12 cellular contexts compared by ENCODE assay signal in the genomic region with DNA sequence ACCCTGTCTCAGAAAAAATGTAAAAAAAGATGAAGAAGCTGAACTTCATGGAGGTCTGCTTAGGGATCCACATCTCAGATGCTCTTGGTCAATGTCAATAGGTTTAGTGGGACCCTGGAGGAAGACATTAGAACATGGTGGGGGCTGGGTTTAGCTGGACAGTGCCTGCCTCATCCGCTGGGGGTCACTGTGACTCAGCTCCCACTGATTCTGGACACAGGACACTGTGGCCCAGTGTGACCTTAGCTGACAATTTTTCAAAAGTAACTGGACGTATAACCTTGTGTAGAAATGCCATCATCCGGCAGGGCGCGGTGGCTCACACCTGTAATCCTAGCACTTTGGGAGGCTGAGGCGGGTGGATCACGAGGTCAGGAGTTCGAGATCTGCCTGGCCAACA. TPM values are rescaled to one million over a fixed set of nuclear protein-coding genes. Genes with fewer than 3 reads are reported as not detected.
DNase-seq lines count a peak whose midpoint lies in the region; ATAC-seq and TF ChIP-seq lines count a peak whose summit lies in the region.
"Had no signal": no experiment of that assay in that cellular context is flagged by ENCODE, and none has a peak within 500 bp of the region (broad histone marks: within the 10 kb centered on the region; RNA-seq: fewer than 3 reads in every experiment).

No MANE protein-coding gene starts in this region.

- H3K4me3 Mint-ChIP-seq in CD14-positive monocyte (no peak overlapping the region), neural crest cell (no peak overlapping the region), Calu3 (ENCODE audit: low read depth, unreplicated experiment) (no peak overlapping the region)
- no peak overlapping the region for H3K4me3 Mint-ChIP-seq in activated naive CD8-positive, alpha-beta T cell treated with anti-CD3 and anti-CD28 coated beads for 36 hours

- TF ChIP-seq CTCF in CD14-positive monocyte (IDR thresholded peaks at IDR 0.05) (peak; percentile 30), LNCaP clone FGC (IDR thresholded peaks at IDR 0.05; ENCODE audit: control insufficient read depth, extremely low read depth, insufficient read depth) (peak; percentile 32), colonic mucosa (IDR thresholded peaks at IDR 0.05) (peak; percentile 47), neural crest cell (conservative IDR thresholded peaks at IDR 0.05) (peak; percentile 53), Calu3 (IDR thresholded peaks at IDR 0.05; ENCODE audit: unreplicated experiment) (no peak)

- H3K4me1 Mint-ChIP-seq in CD14-positive monocyte = peaks cover 36% of the 10 kb centered on the region
- no peaks in the 10 kb centered on the region for H3K4me1 Mint-ChIP-seq in neural crest cell
- no peaks in the 10 kb centered on the region for H3K4me1 Mint-ChIP-seq in Calu3 (ENCODE audit: low read depth, unreplicated experiment)
- H3K4me1 Mint-ChIP-seq in activated naive CD8-positive, alpha-beta T cell treated with anti-CD3 and anti-CD28 coated beads for 36 hours = peaks cover 19% of the 10 kb centered on the region

- H3K27ac Mint-ChIP-seq in CD14-positive monocyte (no peak overlapping the region), neural crest cell (ENCODE audit: unreplicated experiment) (no peak overlapping the region), Calu3 (ENCODE audit: unreplicated experiment) (no peak overlapping the region)
- H3K27ac Mint-ChIP-seq in activated naive CD8-positive, alpha-beta T cell treated with anti-CD3 and anti-CD28 coated beads for 36 hours = no peak overlapping the region

- no peaks in the 10 kb centered on the region for H3K36me3 ChIP-seq in colonic mucosa

- no peaks in the 10 kb centered on the region for H3K27me3 ChIP-seq in colonic mucosa

- no peak for DNase-seq in CD14-positive monocyte (ENCODE audit: low spot score)
- no peak for DNase-seq in LNCaP clone FGC (ENCODE audit: low read depth)
- DNase-seq in colonic mucosa = no peak
- no peak for DNase-seq in neural crest cell (ENCODE audit: low read depth, low spot score)
- no peak for DNase-seq in Calu3
- DNase-seq in activated naive CD8-positive, alpha-beta T cell treated with anti-CD3 and anti-CD28 coated beads for 36 hours = no peak
- no peak for DNase-seq in GM19238 (ENCODE audit: insufficient read length, low spot score)
- DNase-seq: cerebellar nuclear complex; head of caudate nucleus; stimulated activated CD4-positive, alpha-beta T cell treated with anti-CD3 and anti-CD28 coated beads, Interleukin-1b, Interleukin-23, amount 100 ng/mL, for 48 hours had no signal

- H3K27me3 Mint-ChIP-seq in CD14-positive monocyte (ENCODE audit: low read depth in 3 of 3) = peaks cover 1 to 5% (median 2%) of the 10 kb centered on the region in 3 donors
- peaks cover 7% of the 10 kb centered on the region for H3K27me3 Mint-ChIP-seq in neural crest cell (ENCODE audit: low read depth)
- peaks cover 46% of the 10 kb centered on the region for H3K27me3 Mint-ChIP-seq in Calu3 (ENCODE audit: unreplicated experiment)
- peaks cover 23% of the 10 kb centered on the region for H3K27me3 Mint-ChIP-seq in activated naive CD8-positive, alpha-beta T cell treated with anti-CD3 and anti-CD28 coated beads for 36 hours

- H3K9me3 ChIP-seq in colonic mucosa = no peaks in the 10 kb centered on the region

- CTCF ChIA-PET in Calu3 (lab: Charles Lee) = interaction anchor here (0.8 kb wide), 1 partner anchor 683 kb away, joined by 3 read pairs; no protein-coding TSS in a partner anchor

- H3K4me3 ChIP-seq in LNCaP clone FGC (ENCODE audit: low read depth, low read length) = no peak overlapping the region
- no peak overlapping the region for H3K4me3 ChIP-seq in colonic mucosa

- ATAC-seq in GM19328 (IDR thresholded peaks at IDR 0.05; ENCODE audit: unreplicated experiment) = no peak

- H3K27ac ChIP-seq in colonic mucosa = no peak overlapping the region

- no TSS peak for BruUV-seq in Calu3 (replicated peaks; lab: Mats Ljungman, UMichigan)

- H3K36me3 Mint-ChIP-seq in CD14-positive monocyte = no peaks in the 10 kb centered on the region
- no peaks in the 10 kb centered on the region for H3K36me3 Mint-ChIP-seq in neural crest cell (ENCODE audit: low read depth)
- H3K36me3 Mint-ChIP-seq in Calu3 (ENCODE audit: insufficient read depth, unreplicated experiment) = no peaks in the 10 kb centered on the region
- H3K36me3 Mint-ChIP-seq in activated naive CD8-positive, alpha-beta T cell treated with anti-CD3 and anti-CD28 coated beads for 36 hours = peaks cover 2% of the 10 kb centered on the region

- peak overlapping the region in 1 of 2 donors; percentile 12 for H3K9ac ChIP-seq in colonic mucosa (ENCODE audit: low read depth in 2 of 2, low read length in 2 of 2)

- H3K9me3 Mint-ChIP-seq in CD14-positive monocyte = peaks cover 0 to 4% (median 2%) of the 10 kb centered on the region in 7 donors
- H3K9me3 Mint-ChIP-seq in neural crest cell = peaks cover 2% of the 10 kb centered on the region
- H3K9me3 Mint-ChIP-seq in Calu3 (ENCODE audit: low read depth, unreplicated experiment) = peaks cover 8% of the 10 kb centered on the region
- no peaks in the 10 kb centered on the region for H3K9me3 Mint-ChIP-seq in activated naive CD8-positive, alpha-beta T cell treated with anti-CD3 and anti-CD28 coated beads for 36 hours

- H3K4me1 ChIP-seq in colonic mucosa = no peaks in the 10 kb centered on the region

- intact Hi-C loops in CD14-positive monocyte (cut with micrococcal nuclease) = no loop called here
- intact Hi-C loops in colonic mucosa (cut with DNase I) = no loop called here
- intact Hi-C loops in Calu3 (cut with micrococcal nuclease; ENCODE audit: unreplicated experiment) = no loop called here

RNA-seq across cellular contexts. Expression of a gene that starts 7.3 kb away (rescaled TPM):
- polyA plus RNA-seq in CD14-positive monocyte = 10 to 100 TPM; 54.2 to 59.4 TPM
- total RNA-seq in colonic mucosa (100 to 1,000 TPM; 286 to 385 TPM), neural crest cell (464 and 466 TPM in 2 replicates), Calu3 (2022) (306 and 314 TPM in 2 replicates)
- total RNA-seq in activated naive CD8-positive, alpha-beta T cell treated with anti-CD3 and anti-CD28 coated beads for 36 hours = 100 to 1,000 TPM; 599 to 600 TPM

RNA-seq across cellular contexts. Expression of a gene that starts 9.8 kb away (rescaled TPM):
- polyA plus RNA-seq in CD14-positive monocyte = not detected
- total RNA-seq in colonic mucosa (not detected), neural crest cell (not detected in 2 replicates), Calu3 (2022) (not detected in 2 replicates)
- not detected for total RNA-seq in activated naive CD8-positive, alpha-beta T cell treated with anti-CD3 and anti-CD28 coated beads for 36 hours
- total RNA-seq: temporal lobe had no signal

RNA-seq across cellular contexts. Expression of a gene that starts 35.6 kb away (rescaled TPM):
- polyA plus RNA-seq in CD14-positive monocyte = 10 to 100 TPM; 39.2 to 43.0 TPM
- total RNA-seq in colonic mucosa (100 to 1,000 TPM; 101 to 159 TPM), neural crest cell (53.9 and 55.7 TPM in 2 replicates), Calu3 (2022) (87.5 and 96.7 TPM in 2 replicates)
- 10 to 100 TPM; 47.4 to 54.8 TPM for total RNA-seq in activated naive CD8-positive, alpha-beta T cell treated with anti-CD3 and anti-CD28 coated beads for 36 hours

RNA-seq across cellular contexts. Expression of a gene that starts 43.3 kb away (rescaled TPM):
- 100 to 1,000 TPM; 108 to 139 TPM for polyA plus RNA-seq in CD14-positive monocyte
- 100 to 1,000 TPM in 1 of 2 donors, 10 to 100 TPM in 1; 64.8 to 182 TPM for total RNA-seq in colonic mucosa
- total RNA-seq in neural crest cell = 169 and 174 TPM in 2 replicates
- total RNA-seq in Calu3 (2022) = 182 and 193 TPM in 2 replicates
- 100 to 1,000 TPM; 349 to 354 TPM for total RNA-seq in activated naive CD8-positive, alpha-beta T cell treated with anti-CD3 and anti-CD28 coated beads for 36 hours
